In the genomic region with DNA sequence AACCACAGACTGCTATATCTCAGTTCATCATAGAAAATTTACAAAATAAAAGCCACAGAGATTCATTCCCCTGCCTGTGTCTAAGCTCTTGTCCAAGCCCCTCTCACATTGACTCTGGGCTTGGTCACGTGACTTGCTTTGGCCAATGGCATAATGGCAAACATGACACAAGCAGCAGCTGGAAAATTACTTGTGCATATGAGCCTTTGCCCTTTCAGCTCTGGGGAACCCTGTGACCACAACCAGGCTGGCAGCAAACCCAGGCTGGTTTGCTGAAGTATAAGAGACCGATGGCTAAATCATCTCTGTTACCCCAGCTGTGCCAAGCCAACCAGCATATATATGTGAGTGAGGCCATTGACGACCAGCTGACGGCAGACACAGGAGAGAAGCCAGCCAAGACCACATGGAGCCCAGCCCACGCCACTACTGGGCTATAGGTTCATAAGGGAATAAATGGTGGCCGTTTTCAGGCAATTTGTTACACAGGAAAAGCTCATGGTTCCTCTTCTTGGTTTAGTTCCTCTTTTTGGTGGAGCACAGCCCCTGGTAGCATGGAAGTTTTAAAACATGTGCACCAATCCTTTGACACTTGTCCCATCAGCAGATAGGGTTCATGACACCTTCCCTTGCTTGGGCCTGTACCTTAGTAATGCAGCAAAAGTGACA, we compare ENCODE assay signal across 11 cellular contexts. TPM values are rescaled to one million over a fixed set of nuclear protein-coding genes. Genes with fewer than 3 reads are reported as not detected.
DNase-seq lines count a peak whose midpoint lies in the region; ATAC-seq and TF ChIP-seq lines count a peak whose summit lies in the region.
"Had no signal": no experiment of that assay in that cellular context is flagged by ENCODE, and none has a peak within 500 bp of the region (broad histone marks: within the 10 kb centered on the region; RNA-seq: fewer than 3 reads in every experiment).

No MANE protein-coding gene starts in this region.

- H3K4me3 ChIP-seq in fibroblast of villous mesenchyme (ENCODE audit: low read depth, low read length) (no peak overlapping the region), foreskin fibroblast (ENCODE audit: low read depth in 1 of 2, low read length in 2 of 2) (no peak overlapping the region)

- TF ChIP-seq CTCF in fibroblast of villous mesenchyme (IDR thresholded peaks at IDR 0.05; ENCODE audit: insufficient read depth, low read depth, low read length) = no peak
- no peak for TF ChIP-seq CTCF in foreskin fibroblast (IDR thresholded peaks at IDR 0.05; ENCODE audit: low read depth, low read length)

- DNase-seq in AML-193 (lab: John Stamatoyannopoulos, UW) = peak; percentile 62 to 65
- peak; percentile 89 for DNase-seq in GDM1 (lab: John Stamatoyannopoulos, UW)
- peak; percentile 78 for DNase-seq in NOMO-1 treated with dmso at 0.1 percent for 144 hours (lab: John Stamatoyannopoulos, UW; ENCODE audit: unreplicated experiment)
- peak; percentile 1 for DNase-seq in fibroblast of villous mesenchyme (ENCODE audit: low read depth)
- no peak for DNase-seq in NCI-H524 treated with DMSO at 0.1 percent for 48 hours (lab: John Stamatoyannopoulos, UW)
- no peak for DNase-seq in cortex of kidney (lab: John Stamatoyannopoulos, UW)
- DNase-seq in foreskin fibroblast = no peak
- DNase-seq: central memory CD4-positive, alpha-beta T cell; NCI-H1092 had no signal

- no peak for ATAC-seq in GM18858 (IDR thresholded peaks at IDR 0.05; ENCODE audit: unreplicated experiment)
- ATAC-seq: natural killer cell treated with Interleukin-12 subunit alpha and Interleukin-12 subunit beta and Interleukin-15 and Interleukin-18, amount 100 ng/mL, for 72 hours had no signal

RNA-seq across cellular contexts. Expression of gene RSPO4, which starts 31.8 kb away (rescaled TPM):
- not detected in 2 replicates for total RNA-seq in fibroblast of villous mesenchyme

Comparison
In these comparisons a context has a peak if more than half of its experiments do, and no peak if none do; other contexts are left out.
1. DNase-seq: peak in AML-193 (2 of 2), GDM1 (single experiment), NOMO-1 treated with dmso at 0.1 percent for 144 hours (single experiment) and fibroblast of villous mesenchyme (single experiment); none in NCI-H524 treated with DMSO at 0.1 percent for 48 hours (single experiment), cortex of kidney (single experiment) and foreskin fibroblast (0 of 2).